8 cellular contexts compared by ENCODE assay signal in the genomic region with DNA sequence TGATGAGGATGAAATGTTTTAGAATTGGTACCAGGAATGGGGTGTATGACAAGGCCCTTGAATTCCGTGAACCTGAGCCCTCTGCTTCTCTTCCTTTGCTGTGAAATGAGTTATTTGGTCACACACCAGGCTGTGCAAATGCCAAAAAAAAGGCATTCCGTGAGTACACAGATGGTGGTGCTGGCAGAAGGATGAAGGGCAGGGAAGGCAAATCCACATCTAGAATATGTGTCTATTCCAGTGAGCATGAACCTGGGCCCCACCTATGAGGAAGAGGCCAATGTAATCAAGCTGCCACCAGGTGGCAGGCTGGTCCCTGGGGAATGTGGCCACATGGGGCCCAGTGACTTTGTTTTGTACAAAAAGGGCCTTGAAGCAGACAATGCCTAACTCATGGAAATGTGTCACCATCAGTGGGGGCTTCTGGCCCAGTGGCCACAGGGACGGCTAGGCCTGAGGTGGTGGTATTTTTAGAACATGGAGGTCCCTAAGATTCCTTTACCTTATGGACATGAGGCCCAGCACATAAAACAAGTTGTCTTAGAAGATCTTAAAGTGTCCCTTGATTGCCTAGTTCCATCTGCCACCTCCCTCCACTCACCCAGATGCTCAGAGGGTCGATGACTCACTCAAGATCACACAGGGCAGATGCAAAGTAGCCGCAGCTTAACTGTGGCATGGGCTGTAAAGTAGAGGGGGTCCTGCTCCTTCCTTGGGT. TPM values are rescaled to one million over a fixed set of nuclear protein-coding genes. Genes with fewer than 3 reads are reported as not detected.
A peak's percentile ranks its signal among the peaks of the same experiment; 100 is the strongest.
DNase-seq lines count a peak whose midpoint lies in the region; ATAC-seq, FAIRE-seq and TF ChIP-seq lines count a peak whose summit lies in the region.

No MANE protein-coding gene starts in this region.

- H3K27ac ChIP-seq in dorsolateral prefrontal cortex, result peak overlapping the region in 55 of 59 donors; percentile 10 to 90 (median 73)

- intact Hi-C loops in activated CD4-positive, alpha-beta memory T cell treated with anti-CD3 and anti-CD28 coated beads for 36 hours (cut with micrococcal nuclease), result loop anchor here (1.0 to 10.0 kb wide), 4 partner anchors 35 to 284 kb away; partner anchors contain the start of gene TCN2
- intact Hi-C loops in dorsolateral prefrontal cortex (cut with DNase I), result loop anchor here (1.0 to 10.0 kb wide), 4 partner anchors 34 to 286 kb away; partner anchors contain the start of gene MTFP1 (in 1 of the 2)

- peak; percentile 93 for FAIRE-seq in GM18507 (lab: Jason Lieb, UNC)

- H3K4me1 Mint-ChIP-seq in activated CD4-positive, alpha-beta memory T cell treated with anti-CD3 and anti-CD28 coated beads for 36 hours (ENCODE audit: low read depth), result peaks cover 28% of the 10 kb centered on the region

- no peak overlapping the region for H3K4me3 ChIP-seq in dorsolateral prefrontal cortex

- CTCF ChIA-PET in activated CD4-positive, alpha-beta memory T cell treated with anti-CD3 and anti-CD28 coated beads for 36 hours (lab: Charles Lee), result interaction anchor here (0.6 to 9.7 kb wide), 22 partner anchors 11 to 494 kb away, joined by 3 to 414 read pairs (median 4); partner anchors contain the start of genes CASTOR1, CCDC157, MTFP1 and SF3A1

- H3K4me3 Mint-ChIP-seq in activated CD4-positive, alpha-beta memory T cell treated with anti-CD3 and anti-CD28 coated beads for 36 hours, result no peak overlapping the region

- POLR2A ChIA-PET in activated CD4-positive, alpha-beta memory T cell treated with anti-CD3 and anti-CD28 coated beads for 36 hours (lab: Charles Lee), result interaction anchor here (1.3 to 2.3 kb wide), 3 partner anchors 31 to 35 kb away, joined by 3 to 10 read pairs (median 8); partner anchors contain the start of gene MTFP1

- no peak for ATAC-seq in GM18519 (IDR thresholded peaks at IDR 0.05; ENCODE audit: low FRiP score, unreplicated experiment)

- H3K36me3 Mint-ChIP-seq in activated CD4-positive, alpha-beta memory T cell treated with anti-CD3 and anti-CD28 coated beads for 36 hours, result no peaks in the 10 kb centered on the region

- peaks cover 3% of the 10 kb centered on the region for H3K9me3 Mint-ChIP-seq in activated CD4-positive, alpha-beta memory T cell treated with anti-CD3 and anti-CD28 coated beads for 36 hours

- H3K27ac Mint-ChIP-seq in activated CD4-positive, alpha-beta memory T cell treated with anti-CD3 and anti-CD28 coated beads for 36 hours, result peak overlapping the region; percentile 69

- H3K27me3 ChIP-seq in dorsolateral prefrontal cortex, result no peaks in the 10 kb centered on the region

- DNase-seq in AG08395 (ENCODE audit: low spot score) (peak; percentile 64), GM18507 (ENCODE audit: extremely low spot score, insufficient read length, low read depth) (peak; percentile 62), NCI-H748 treated with DMSO at 0.1 percent for 48 hours (lab: John Stamatoyannopoulos, UW) (peak; percentile 10), dorsolateral prefrontal cortex (peak; percentile 23 to 84 (median 77)), middle frontal gyrus (ENCODE audit: extremely low spot score, low spot score) (peak; percentile 77)
- DNase-seq in activated CD4-positive, alpha-beta memory T cell treated with anti-CD3 and anti-CD28 coated beads for 36 hours, result peak; percentile 87
- peak; percentile 45 for DNase-seq in stimulated activated CD8-positive, alpha-beta memory T cell treated with anti-CD3 and anti-CD28 coated beads, Interleukin-7, amount 100 ng/mL, for 24 hours (ENCODE audit: low read depth)

- TF ChIP-seq CTCF in dorsolateral prefrontal cortex (IDR thresholded peaks at IDR 0.05 in 54 of 56, conservative IDR thresholded peaks at IDR 0.05 in 2 of 56; ENCODE audit: low read depth in 1 of 56, partially characterized antibody in 56 of 56), result peak; percentile 61 to 95 (median 91)

- peaks cover 1% of the 10 kb centered on the region for H3K27me3 Mint-ChIP-seq in activated CD4-positive, alpha-beta memory T cell treated with anti-CD3 and anti-CD28 coated beads for 36 hours

RNA-seq across cellular contexts. Expression of gene RNF215, which starts 3.9 kb away (rescaled TPM):
- 10 to 100 TPM in 1 of 2 experiments, 1 to 10 TPM in 1; 8.8 to 10.2 TPM for total RNA-seq in activated CD4-positive, alpha-beta memory T cell treated with anti-CD3 and anti-CD28 coated beads for 36 hours
- total RNA-seq in dorsolateral prefrontal cortex, result 10 to 100 TPM; 18.9 to 55.4 (median 34.4) TPM

RNA-seq across cellular contexts. Expression of gene SEC14L2, which starts 5.7 kb away (rescaled TPM):
- total RNA-seq in activated CD4-positive, alpha-beta memory T cell treated with anti-CD3 and anti-CD28 coated beads for 36 hours, result 10 to 100 TPM; 12.8 to 15.3 TPM
- total RNA-seq in dorsolateral prefrontal cortex, result 100 to 1,000 TPM in 7 of 120 experiments, 10 to 100 TPM in 113; 48.9 to 142 (median 72.0) TPM

RNA-seq across cellular contexts. Expression of gene CCDC157, which starts 34.3 kb away (rescaled TPM):
- total RNA-seq in activated CD4-positive, alpha-beta memory T cell treated with anti-CD3 and anti-CD28 coated beads for 36 hours, result 1 to 10 TPM; 2.1 to 2.9 TPM
- total RNA-seq in dorsolateral prefrontal cortex, result 10 to 100 TPM in 1 of 120 experiments, 1 to 10 TPM in 119; 1.9 to 13.1 (median 6.2) TPM

RNA-seq across cellular contexts. Expression of gene MTFP1, which starts 34.4 kb away (rescaled TPM):
- total RNA-seq in activated CD4-positive, alpha-beta memory T cell treated with anti-CD3 and anti-CD28 coated beads for 36 hours, result 10 to 100 TPM; 50.5 to 54.5 TPM
- total RNA-seq in dorsolateral prefrontal cortex, result 10 to 100 TPM in 3 of 120 experiments, 1 to 10 TPM in 117; 1.3 to 14.2 (median 4.0) TPM

RNA-seq across cellular contexts. Expression of gene SF3A1, which starts 34.4 kb away (rescaled TPM):
- total RNA-seq in activated CD4-positive, alpha-beta memory T cell treated with anti-CD3 and anti-CD28 coated beads for 36 hours, result 100 to 1,000 TPM; 255 to 273 TPM
- total RNA-seq in dorsolateral prefrontal cortex, result 100 to 1,000 TPM; 120 to 195 (median 158) TPM

Comparison
In these comparisons a context has a peak if more than half of its experiments do, and no peak if none do; other contexts are left out.
1. DNase-seq: peak in every context shown above with its lines; median percentile 87 in activated CD4-positive, alpha-beta memory T cell treated with anti-CD3 and anti-CD28 coated beads for 36 hours; 77 in dorsolateral prefrontal cortex; 77 in middle frontal gyrus; 64 in AG08395; 62 in GM18507; 45 in stimulated activated CD8-positive, alpha-beta memory T cell treated with anti-CD3 and anti-CD28 coated beads, Interleukin-7, amount 100 ng/mL, for 24 hours; 10 in NCI-H748 treated with DMSO at 0.1 percent for 48 hours.